In the genomic region with DNA sequence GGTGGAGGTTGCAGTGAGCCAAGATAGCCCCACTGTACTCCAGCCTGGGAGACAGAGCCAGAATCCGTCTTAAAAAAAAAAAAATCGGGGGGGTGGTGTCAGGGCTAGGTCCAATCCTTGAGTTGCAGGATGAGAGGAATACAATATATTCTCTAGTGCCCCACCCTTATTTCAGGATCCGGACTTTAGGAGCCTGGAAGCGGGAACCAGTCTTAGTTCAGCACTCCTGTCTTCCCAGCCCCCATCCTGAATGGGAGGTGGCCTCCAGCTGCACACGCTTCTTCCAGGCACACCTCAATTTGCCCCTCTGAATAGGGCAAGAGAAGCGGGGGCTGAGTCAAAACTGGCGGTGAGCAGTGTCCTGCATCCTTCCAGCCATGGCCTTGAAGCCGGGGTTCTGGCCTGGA, we compare ENCODE assay signal across 8 cellular contexts. TPM values are rescaled to one million over a fixed set of nuclear protein-coding genes. Genes with fewer than 3 reads are reported as not detected.
DNase-seq lines count a peak whose midpoint lies in the region; ATAC-seq and TF ChIP-seq lines count a peak whose summit lies in the region.

No MANE protein-coding gene starts in this region.

- intact Hi-C loops in colonic mucosa (cut with DNase I) = no loop called here

- peak overlapping the region in 7 of 10 donors; percentile 77 to 97 (median 89) for H3K27ac Mint-ChIP-seq in naive thymus-derived CD8-positive, alpha-beta T cell

- H3K9me3 ChIP-seq in colonic mucosa = no peaks in the 10 kb centered on the region

- no peak for ATAC-seq in naive thymus-derived CD8-positive, alpha-beta T cell
- ATAC-seq in GM18498 (IDR thresholded peaks at IDR 0.05; ENCODE audit: unreplicated experiment) (no peak), GM18909 (IDR thresholded peaks at IDR 0.05; ENCODE audit: poor library complexity, unreplicated experiment) (no peak)

- H3K9ac ChIP-seq in KMS-11 (peak overlapping the region; percentile 43; the same call in 1 of the 2 replicates), colonic mucosa (ENCODE audit: low read depth in 2 of 2, low read length in 2 of 2) (peak overlapping the region; percentile 91 to 93)

- H3K27ac ChIP-seq in KMS-11 = 0 out of 2 replicates have a peak overlapping the region, but pooled peaks have one; percentile 46
- H3K27ac ChIP-seq in colonic mucosa = peak overlapping the region; percentile 77

- TF ChIP-seq CTCF in AG09309 (IDR thresholded peaks at IDR 0.05; ENCODE audit: control insufficient read depth, insufficient read depth, low read depth, low read length, missing control alignments) (no peak), KMS-11 (conservative IDR thresholded peaks at IDR 0.05; ENCODE audit: low read depth, low read length) (no peak), colonic mucosa (IDR thresholded peaks at IDR 0.05) (no peak)

- H3K27me3 ChIP-seq in KMS-11 (ENCODE audit: insufficient read depth, low read depth) (peaks cover 27% of the 10 kb centered on the region), colonic mucosa (no peaks in the 10 kb centered on the region)

- POLR2A ChIA-PET in naive thymus-derived CD8-positive, alpha-beta T cell (lab: Charles Lee) = interaction anchor here (1.1 to 5.7 kb wide), 2 partner anchors 16 to 38 kb away, joined by 3 to 99 read pairs; a partner anchor contains a TSS

- H3K4me3 ChIP-seq in AG09309 (ENCODE audit: control insufficient read depth, low read depth, low read length) = peak overlapping the region; percentile 76
- H3K4me3 ChIP-seq in KMS-11 (IDR thresholded peaks at IDR 0.05; ENCODE audit: insufficient read depth, low read depth, low read length) = peak overlapping the region; percentile 24
- peak overlapping the region; percentile 59 for H3K4me3 ChIP-seq in colonic mucosa

- peak overlapping the region; percentile 57 to 90 (median 71) for H3K4me3 Mint-ChIP-seq in naive thymus-derived CD8-positive, alpha-beta T cell

- H2AFZ ChIP-seq in KMS-11 (ENCODE audit: low read depth) = peak overlapping the region; percentile 81

- no peaks in the 10 kb centered on the region for H3K79me2 ChIP-seq in KMS-11 (ENCODE audit: insufficient read depth, low read depth)

- DNase-seq in AG09309 (ENCODE audit: low read depth) (no peak), colonic mucosa (peak; percentile 80), SK-N-DZ (ENCODE audit: low spot score) (no peak), NCI-H69 (lab: John Stamatoyannopoulos, UW) (no peak)
- no peak for DNase-seq in naive thymus-derived CD8-positive, alpha-beta T cell

- no peaks in the 10 kb centered on the region for H3K9me3 Mint-ChIP-seq in naive thymus-derived CD8-positive, alpha-beta T cell

- H3K4me1 Mint-ChIP-seq in naive thymus-derived CD8-positive, alpha-beta T cell = peaks cover 31 to 57% (median 56%) of the 10 kb centered on the region in 4 donors

- no peaks in the 10 kb centered on the region for H3K36me3 Mint-ChIP-seq in naive thymus-derived CD8-positive, alpha-beta T cell

- H3K36me3 ChIP-seq in KMS-11 (ENCODE audit: insufficient read depth) (no peaks in the 10 kb centered on the region), colonic mucosa (no peaks in the 10 kb centered on the region)

- H3K27me3 Mint-ChIP-seq in naive thymus-derived CD8-positive, alpha-beta T cell = peaks cover 0 to 8% (median 0%) of the 10 kb centered on the region in 5 donors

- no peaks in the 10 kb centered on the region for H4K20me1 ChIP-seq in KMS-11 (ENCODE audit: insufficient read depth)

- H3K4me2 ChIP-seq in KMS-11 = peak overlapping the region; percentile 100

- H3K4me1 ChIP-seq in KMS-11 (ENCODE audit: low read depth, poor library complexity, severe bottlenecking) (peaks cover 40% of the 10 kb centered on the region), colonic mucosa (peaks cover 28% of the 10 kb centered on the region)

RNA-seq across cellular contexts. Expression of a gene that starts 1.6 kb away (rescaled TPM):
- total RNA-seq in colonic mucosa = 10 to 100 TPM; 21.6 to 47.2 TPM
- total RNA-seq in naive thymus-derived CD8-positive, alpha-beta T cell = 10 to 100 TPM; 34.5 to 47.3 TPM
- polyA plus RNA-seq in naive thymus-derived CD8-positive, alpha-beta T cell = 1 to 10 TPM; 1.6 to 3.0 (median 2.3) TPM
- 15.7 and 18.3 TPM in 2 replicates for polyA plus RNA-seq in SK-N-DZ (2014; cell fraction: cytosol; rRNA removed)
- polyA plus RNA-seq in SK-N-DZ (2014; cell fraction: nucleus; rRNA removed) = 50.0 and 79.1 TPM in 2 replicates

RNA-seq across cellular contexts. Expression of a gene that starts 3.1 kb away (rescaled TPM):
- total RNA-seq in colonic mucosa = 1 to 10 TPM in 1 of 2 donors, under 1 TPM in 1; 0.48 to 2.1 TPM
- total RNA-seq in naive thymus-derived CD8-positive, alpha-beta T cell = 1 to 10 TPM; 1.6 to 2.7 TPM
- under 1 TPM; 0.04 to 0.20 (median 0.19) TPM for polyA plus RNA-seq in naive thymus-derived CD8-positive, alpha-beta T cell
- 1.7 TPM in 2 replicates for polyA plus RNA-seq in SK-N-DZ (2014; cell fraction: cytosol; rRNA removed)
- polyA plus RNA-seq in SK-N-DZ (2014; cell fraction: nucleus; rRNA removed) = 8.7 and 11.9 TPM in 2 replicates

RNA-seq across cellular contexts. Expression of a gene that starts 18.7 kb away (rescaled TPM):
- 10 to 100 TPM; 42.8 to 69.0 TPM for total RNA-seq in colonic mucosa
- 10 to 100 TPM; 40.0 to 40.2 TPM for total RNA-seq in naive thymus-derived CD8-positive, alpha-beta T cell
- 10 to 100 TPM; 65.3 to 88.4 (median 76.4) TPM for polyA plus RNA-seq in naive thymus-derived CD8-positive, alpha-beta T cell
- 61.0 and 71.6 TPM in 2 replicates for polyA plus RNA-seq in SK-N-DZ (2014; cell fraction: cytosol; rRNA removed)
- 41.0 and 59.2 TPM in 2 replicates for polyA plus RNA-seq in SK-N-DZ (2014; cell fraction: nucleus; rRNA removed)

RNA-seq across cellular contexts. Expression of a gene that starts 33.7 kb away (rescaled TPM):
- 10 to 100 TPM; 13.1 to 14.7 TPM for total RNA-seq in colonic mucosa
- total RNA-seq in naive thymus-derived CD8-positive, alpha-beta T cell = 10 to 100 TPM; 39.1 to 41.0 TPM
- 10 to 100 TPM in 1 of 3 donors, 1 to 10 TPM in 2; 7.9 to 11.7 (median 8.3) TPM for polyA plus RNA-seq in naive thymus-derived CD8-positive, alpha-beta T cell
- 40.7 and 45.1 TPM in 2 replicates for polyA plus RNA-seq in SK-N-DZ (2014; cell fraction: cytosol; rRNA removed)
- 187 and 192 TPM in 2 replicates for polyA plus RNA-seq in SK-N-DZ (2014; cell fraction: nucleus; rRNA removed)

RNA-seq across cellular contexts. Expression of a gene that starts 46.7 kb away (rescaled TPM):
- 10 to 100 TPM; 60.7 to 75.6 TPM for total RNA-seq in colonic mucosa
- total RNA-seq in naive thymus-derived CD8-positive, alpha-beta T cell = 1 to 10 TPM; 5.0 to 5.6 TPM
- not detected for polyA plus RNA-seq in naive thymus-derived CD8-positive, alpha-beta T cell
- 1.8 and 3.1 TPM in 2 replicates for polyA plus RNA-seq in SK-N-DZ (2014; cell fraction: cytosol; rRNA removed)
- polyA plus RNA-seq in SK-N-DZ (2014; cell fraction: nucleus; rRNA removed) = 30.9 and 36.3 TPM in 2 replicates

Comparison
In these comparisons a context has a peak if more than half of its experiments do, and no peak if none do; other contexts are left out.
1. H3K4me3 ChIP-seq: peak in every context shown above with its lines; median percentile 76 in AG09309; 59 in colonic mucosa; 24 in KMS-11.